ENCODE assay signal across 16 cellular contexts in the genomic region with DNA sequence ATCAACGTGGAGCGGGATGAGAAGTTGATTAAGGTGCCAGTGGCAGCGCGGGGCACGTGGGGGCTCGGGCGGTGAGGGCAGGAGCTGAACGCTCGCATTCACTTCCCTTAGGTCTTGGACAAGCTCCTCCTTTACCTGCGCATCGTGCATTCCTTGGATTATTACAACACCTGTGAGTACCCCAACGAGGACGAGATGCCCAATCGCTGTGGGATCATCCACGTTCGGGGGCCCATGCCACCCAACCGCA. TPM values are rescaled to one million over a fixed set of nuclear protein-coding genes. Genes with fewer than 3 reads are reported as not detected.
DNase-seq lines count a peak whose midpoint lies in the region; ATAC-seq, FAIRE-seq and TF ChIP-seq lines count a peak whose summit lies in the region.
"Had no signal": no experiment of that assay in that cellular context is flagged by ENCODE, and none has a peak within 500 bp of the region (broad histone marks: within the 10 kb centered on the region; RNA-seq: fewer than 3 reads in every experiment).

No MANE protein-coding gene starts in this region.

- TF ChIP-seq CTCF in NB4 (IDR thresholded peaks at IDR 0.05; ENCODE audit: low read depth, low read length): no peak
- no peak for TF ChIP-seq CTCF in K562 (IDR thresholded peaks at IDR 0.05 in 2 of 3, conservative IDR thresholded peaks at IDR 0.05 in 1 of 3; ENCODE audit: insufficient read depth in 2 of 3, low read depth in 1 of 3, low read length in 3 of 3)
- TF ChIP-seq CTCF in osteocyte (IDR thresholded peaks at IDR 0.05): no peak

- intact Hi-C loops in activated CD4-positive, alpha-beta T cell treated with anti-CD3 and anti-CD28 coated beads for 36 hours (cut with DNase I, micrococcal nuclease): loop anchor here (1.0 to 5.0 kb wide), 3 partner anchors 12 to 280 kb away; a partner anchor contains a TSS
- intact Hi-C loops in K562 (cut with micrococcal nuclease): no loop called here

- no peaks in the 10 kb centered on the region for H3K9me3 Mint-ChIP-seq in activated CD4-positive, alpha-beta T cell treated with anti-CD3 and anti-CD28 coated beads for 36 hours (ENCODE audit: low read depth)
- H3K9me3 Mint-ChIP-seq in osteocyte (ENCODE audit: unreplicated experiment): no peaks in the 10 kb centered on the region

- no peak for TF ChIP-seq EP300 in K562 (IDR thresholded peaks at IDR 0.05; ENCODE audit: low read length)

- POLR2A ChIA-PET in activated CD4-positive, alpha-beta T cell treated with anti-CD3 and anti-CD28 coated beads for 36 hours (lab: Charles Lee): interaction anchor here (5.6 kb wide), 1 partner anchor 11 kb away, joined by 73 read pairs; a partner anchor contains a TSS
- POLR2A ChIA-PET in K562 (lab: Yijun Ruan, JAX): interaction anchor here (0.7 to 6.3 kb wide), 4 partner anchors 11 to 403 kb away, joined by 3 to 144 read pairs (median 4); a partner anchor contains a TSS

- H3K27me3 Mint-ChIP-seq in activated CD4-positive, alpha-beta T cell treated with anti-CD3 and anti-CD28 coated beads for 36 hours: peaks cover 6% of the 10 kb centered on the region
- H3K27me3 Mint-ChIP-seq in osteocyte (ENCODE audit: unreplicated experiment): no peaks in the 10 kb centered on the region

- FAIRE-seq in K562 (lab: Jason Lieb, UNC): no peak
- FAIRE-seq: A549 had no signal

- H3K36me3 Mint-ChIP-seq in activated CD4-positive, alpha-beta T cell treated with anti-CD3 and anti-CD28 coated beads for 36 hours (ENCODE audit: low read depth): peaks cover 62% of the 10 kb centered on the region
- peaks cover 58% of the 10 kb centered on the region for H3K36me3 Mint-ChIP-seq in osteocyte (ENCODE audit: unreplicated experiment)

- in situ Hi-C loops in K562 (cut with MboI): no loop called here

- TF ChIP-seq POLR2A in NB4 (IDR thresholded peaks at IDR 0.05; ENCODE audit: extremely low read depth, insufficient read length) (no peak), K562 (conservative IDR thresholded peaks at IDR 0.05) (no peak)

- peaks cover 5% of the 10 kb centered on the region for H3K9me1 ChIP-seq in K562 (ENCODE audit: control insufficient read depth, insufficient read depth, low read length)

- peak overlapping the region; percentile 89; the same call in 1 of the 3 replicates for H3K27ac ChIP-seq in K562 (ENCODE audit: extremely low read depth, low read depth, low read length)
- H3K27ac ChIP-seq: A549, epithelial cell of prostate had no signal

- no peak for ATAC-seq in activated CD4-positive, alpha-beta T cell treated with anti-CD3 and anti-CD28 coated beads for 36 hours
- ATAC-seq in K562 (no peak), HG03442 (IDR thresholded peaks at IDR 0.05; ENCODE audit: unreplicated experiment) (no peak)
- ATAC-seq: A549, body of pancreas, right lobe of liver had no signal

- CTCF ChIA-PET in activated CD4-positive, alpha-beta T cell treated with anti-CD3 and anti-CD28 coated beads for 36 hours (lab: Charles Lee): interaction anchor here (0.7 to 3.5 kb wide), 3 partner anchors 9 to 84 kb away, joined by 3 to 24 read pairs (median 3); a partner anchor contains a TSS
- CTCF ChIA-PET in K562 (lab: Yijun Ruan, JAX; ENCODE audit: low intra/inter-chr PET ratio): no interaction called here

- WGBS in K562 (ENCODE audit: insufficient coverage, low coverage, missing lambda C conversion rate): 88% methylated on average over 14 of the region's 17 CpGs

- H3K9ac ChIP-seq in K562 (ENCODE audit: insufficient read depth in 1 of 2, low read depth in 2 of 2, low read length in 2 of 2): peak overlapping the region; percentile 86 to 100; a peak in 3 of 4 replicates

- H3K36me3 ChIP-seq in K562 (ENCODE audit: control insufficient read depth, insufficient read depth, low read length): peaks cover 71% of the 10 kb centered on the region

- peak overlapping the region; percentile 91 for H3K27ac Mint-ChIP-seq in activated CD4-positive, alpha-beta T cell treated with anti-CD3 and anti-CD28 coated beads for 36 hours
- peak overlapping the region; percentile 34 for H3K27ac Mint-ChIP-seq in osteocyte (ENCODE audit: unreplicated experiment)

- peak overlapping the region; percentile 77 for H3K4me3 Mint-ChIP-seq in activated CD4-positive, alpha-beta T cell treated with anti-CD3 and anti-CD28 coated beads for 36 hours
- H3K4me3 Mint-ChIP-seq in osteocyte (ENCODE audit: unreplicated experiment): no peak overlapping the region

- no peak for TF ChIP-seq RAD21 in K562 (CRISPR knock-in tag; conservative IDR thresholded peaks at IDR 0.05 in 1 of 2, IDR thresholded peaks at IDR 0.05 in 1 of 2)

- DNase-seq in activated CD4-positive, alpha-beta T cell treated with anti-CD3 and anti-CD28 coated beads for 36 hours: no peak
- no peak for DNase-seq in activated CD4-positive, alpha-beta T cell treated with anti-CD3 and anti-CD28 coated beads, Interleukin-2, amount 50 U/mL, for 4 hours
- DNase-seq in NB4 (ENCODE audit: low read depth): no peak
- no peak for DNase-seq in K562 (ENCODE audit: extremely low read depth in 1 of 4, low spot score in 3 of 4)
- DNase-seq in osteocyte (ENCODE audit: extremely low spot score, unreplicated experiment): no peak
- DNase-seq in Kasumi-1 (lab: John Stamatoyannopoulos, UW): no peak
- no peak for DNase-seq in activated gamma-delta T cell (lab: John Stamatoyannopoulos, UW)
- DNase-seq: body of pancreas, DMS79, NCI-H2029, right lobe of liver had no signal

- H3K4me1 Mint-ChIP-seq in activated CD4-positive, alpha-beta T cell treated with anti-CD3 and anti-CD28 coated beads for 36 hours: peaks cover 44% of the 10 kb centered on the region
- peaks cover 31% of the 10 kb centered on the region for H3K4me1 Mint-ChIP-seq in osteocyte (ENCODE audit: unreplicated experiment)

- H4K20me1 ChIP-seq in K562 (replicated peaks; ENCODE audit: control insufficient read depth, insufficient read depth, low read length): peaks cover 28% of the 10 kb centered on the region

- peak overlapping the region; percentile 83; the same call in 1 of the 2 replicates for H3K4me2 ChIP-seq in K562 (ENCODE audit: insufficient read depth, low read length)

- H3K4me3 ChIP-seq in NB4 (ENCODE audit: low read depth, low read length) (peak overlapping the region; percentile 92), K562 (no peak overlapping the region)
- H3K4me3 ChIP-seq: A549, body of pancreas, HAP-1, right lobe of liver, tibial nerve had no signal

- no TSS peak for BruUV-seq in K562 (replicated peaks; lab: Mats Ljungman, UMichigan)

- no peaks in the 10 kb centered on the region for H3K9me3 ChIP-seq in K562 (replicated peaks; ENCODE audit: control insufficient read depth, insufficient read depth, low read depth, low read length)
- H3K9me3 ChIP-seq: A549, body of pancreas, HAP-1, right lobe of liver, tibial nerve had no signal

- H3K4me1 ChIP-seq in K562 (replicated peaks in 1 of 2; ENCODE audit: control insufficient read depth in 2 of 2, insufficient read depth in 2 of 2, low read length in 2 of 2): peaks cover 27 to 65% of the 10 kb centered on the region in 2 experiments

- no peak overlapping the region for H2AFZ ChIP-seq in K562 (ENCODE audit: low read depth, low read length)

- no peaks in the 10 kb centered on the region for H3K27me3 ChIP-seq in K562 (ENCODE audit: control insufficient read depth in 2 of 2, insufficient read depth in 2 of 2, low read length in 2 of 2)
- H3K27me3 ChIP-seq: body of pancreas, right lobe of liver, tibial nerve had no signal

- peaks cover 47% of the 10 kb centered on the region for H3K79me2 ChIP-seq in K562 (ENCODE audit: control insufficient read depth, insufficient read depth, low read length)

RNA-seq across cellular contexts. Expression of a gene that starts 2.7 kb away (rescaled TPM):
- total RNA-seq in activated CD4-positive, alpha-beta T cell treated with anti-CD3 and anti-CD28 coated beads for 36 hours: 1 to 10 TPM; 1.5 to 1.7 TPM
- 2.3 and 9.4 TPM in 2 replicates for total RNA-seq in K562 (2011; cell fraction: chromatin; rRNA removed; ENCODE audit: low replicate concordance)
- total RNA-seq in K562 (2011; cell fraction: nucleolus; rRNA removed): 15.4 and 16.7 TPM in 2 replicates
- 6.6 and 8.9 TPM in 2 replicates for total RNA-seq in K562 (2011; cell fraction: nucleoplasm; rRNA removed)
- total RNA-seq in K562 (2014; rRNA removed) (18.8 and 20.9 TPM in 2 replicates), K562 (2014; rRNA removed; fragmentation: Illumina TruSeq; extraction: Trizol) (1.4 and 2.1 TPM in 2 replicates), K562 (2015; rRNA removed; fragmentation: Illumina TruSeq; extraction: Trizol) (3.5 and 3.7 TPM in 2 replicates), K562 (2021) (7.8 and 8.5 TPM in 2 replicates), osteocyte (2.9 and 3.7 TPM in 2 replicates)
- polyA plus RNA-seq in K562 (2011; rRNA removed) (1.7 and 2.3 TPM in 2 replicates), K562 (2014; fragmentation: Illumina TruSeq; extraction: Trizol) (1.3 and 2.0 TPM in 2 replicates), K562 (2014; fragmentation: Nextera tagmentation; extraction: Ambion mirVana) (under 1 TPM; 0.50 to 0.53 TPM), K562 (2014; rRNA removed) (13.5 and 14.3 TPM in 2 replicates)
- polyA plus RNA-seq in K562 (2011; cell fraction: cytosol; rRNA removed): 1.4 and 7.3 TPM in 2 replicates
- 2.0 and 9.3 TPM in 2 replicates for polyA plus RNA-seq in K562 (2011; cell fraction: nucleus; rRNA removed)
- 4.0 and 6.4 TPM in 2 replicates for polyA plus RNA-seq in K562 (2012)
- 1.4 and 2.4 TPM in 2 replicates for polyA minus RNA-seq in K562 (2011; rRNA and poly(A)+ RNA removed)
- 3.8 and 6.0 TPM in 2 replicates for polyA minus RNA-seq in K562 (2011; cell fraction: cytosol; rRNA and poly(A)+ RNA removed)
- 13.9 and 15.2 TPM in 2 replicates for polyA minus RNA-seq in K562 (2011; cell fraction: nucleus; rRNA and poly(A)+ RNA removed)

RNA-seq across cellular contexts. Expression of a gene that starts 8.8 kb away (rescaled TPM):
- total RNA-seq in activated CD4-positive, alpha-beta T cell treated with anti-CD3 and anti-CD28 coated beads for 36 hours: under 1 TPM in 1 of 2 experiments, not detected in 1; 0.09 TPM
- 9.6 and 34.7 TPM in 2 replicates for total RNA-seq in K562 (2011; cell fraction: chromatin; rRNA removed; ENCODE audit: low replicate concordance)
- 25.8 and 31.3 TPM in 2 replicates for total RNA-seq in K562 (2011; cell fraction: nucleolus; rRNA removed)
- 17.1 and 17.3 TPM in 2 replicates for total RNA-seq in K562 (2011; cell fraction: nucleoplasm; rRNA removed)
- total RNA-seq in K562 (2014; rRNA removed) (2.7 and 4.0 TPM in 2 replicates), K562 (2014; rRNA removed; fragmentation: Illumina TruSeq; extraction: Trizol) (0.54 and 0.84 TPM in 2 replicates), K562 (2015; rRNA removed; fragmentation: Illumina TruSeq; extraction: Trizol) (0.51 and 0.87 TPM in 2 replicates), K562 (2021) (7.5 and 8.8 TPM in 2 replicates), osteocyte (1.5 and 2.2 TPM in 2 replicates)
- polyA plus RNA-seq in K562 (2011; rRNA removed) (2.5 and 2.8 TPM in 2 replicates), K562 (2014; fragmentation: Illumina TruSeq; extraction: Trizol) (1.9 and 4.2 TPM in 2 replicates), K562 (2014; fragmentation: Nextera tagmentation; extraction: Ambion mirVana) (under 1 TPM; 0.04 to 0.06 TPM), K562 (2014; rRNA removed) (8.0 and 9.3 TPM in 2 replicates)
- 1.4 and 6.8 TPM in 2 replicates for polyA plus RNA-seq in K562 (2011; cell fraction: cytosol; rRNA removed)
- 9.7 and 46.1 TPM in 2 replicates for polyA plus RNA-seq in K562 (2011; cell fraction: nucleus; rRNA removed)
- 2.2 and 3.3 TPM in 2 replicates for polyA plus RNA-seq in K562 (2012)
- polyA minus RNA-seq in K562 (2011; rRNA and poly(A)+ RNA removed): 0.21 and 1.3 TPM in 2 replicates
- polyA minus RNA-seq in K562 (2011; cell fraction: cytosol; rRNA and poly(A)+ RNA removed): 1.2 and 5.0 TPM in 2 replicates
- polyA minus RNA-seq in K562 (2011; cell fraction: nucleus; rRNA and poly(A)+ RNA removed): 3.3 and 3.9 TPM in 2 replicates

RNA-seq across cellular contexts. Expression of a gene that starts 12.0 kb away (rescaled TPM):
- total RNA-seq in activated CD4-positive, alpha-beta T cell treated with anti-CD3 and anti-CD28 coated beads for 36 hours: 100 to 1,000 TPM; 253 to 260 TPM
- 448 and 751 TPM in 2 replicates for total RNA-seq in K562 (2011; cell fraction: chromatin; rRNA removed; ENCODE audit: low replicate concordance)
- 282 and 327 TPM in 2 replicates for total RNA-seq in K562 (2011; cell fraction: nucleolus; rRNA removed)
- total RNA-seq in K562 (2011; cell fraction: nucleoplasm; rRNA removed): 310 and 324 TPM in 2 replicates
- total RNA-seq in K562 (2014; rRNA removed) (155 and 156 TPM in 2 replicates), K562 (2014; rRNA removed; fragmentation: Illumina TruSeq; extraction: Trizol) (51.8 and 71.6 TPM in 2 replicates), K562 (2015; rRNA removed; fragmentation: Illumina TruSeq; extraction: Trizol) (80.6 and 84.4 TPM in 2 replicates), K562 (2021) (238 and 263 TPM in 2 replicates), osteocyte (159 and 162 TPM in 2 replicates)
- polyA plus RNA-seq in K562 (2011; rRNA removed) (36.5 and 68.2 TPM in 2 replicates), K562 (2014; fragmentation: Illumina TruSeq; extraction: Trizol) (143 and 145 TPM in 2 replicates), K562 (2014; fragmentation: Nextera tagmentation; extraction: Ambion mirVana) (10 to 100 TPM; 10.3 to 16.7 TPM), K562 (2014; rRNA removed) (140 and 171 TPM in 2 replicates)
- polyA plus RNA-seq in K562 (2011; cell fraction: cytosol; rRNA removed): 31.1 and 47.3 TPM in 2 replicates
- polyA plus RNA-seq in K562 (2011; cell fraction: nucleus; rRNA removed): 397 and 581 TPM in 2 replicates
- 151 and 218 TPM in 2 replicates for polyA plus RNA-seq in K562 (2012)
- polyA minus RNA-seq in K562 (2011; rRNA and poly(A)+ RNA removed): 33.4 and 36.1 TPM in 2 replicates
- polyA minus RNA-seq in K562 (2011; cell fraction: cytosol; rRNA and poly(A)+ RNA removed): 63.2 and 87.3 TPM in 2 replicates
- polyA minus RNA-seq in K562 (2011; cell fraction: nucleus; rRNA and poly(A)+ RNA removed): 122 and 159 TPM in 2 replicates

RNA-seq across cellular contexts. Expression of a gene that starts 19.7 kb away (rescaled TPM):
- total RNA-seq in activated CD4-positive, alpha-beta T cell treated with anti-CD3 and anti-CD28 coated beads for 36 hours: 10 to 100 TPM; 22.2 to 31.1 TPM
- total RNA-seq in K562 (2011; cell fraction: chromatin; rRNA removed; ENCODE audit: low replicate concordance): 66.0 and 118 TPM in 2 replicates
- 92.2 and 99.2 TPM in 2 replicates for total RNA-seq in K562 (2011; cell fraction: nucleolus; rRNA removed)
- total RNA-seq in K562 (2011; cell fraction: nucleoplasm; rRNA removed): 66.9 and 80.3 TPM in 2 replicates
- total RNA-seq in K562 (2014; rRNA removed): 104 and 108 TPM in 2 replicates
- 28.3 and 28.9 TPM in 2 replicates for total RNA-seq in K562 (2014; rRNA removed; fragmentation: Illumina TruSeq; extraction: Trizol)
- total RNA-seq in K562 (2015; rRNA removed; fragmentation: Illumina TruSeq; extraction: Trizol): 85.7 and 90.5 TPM in 2 replicates
- total RNA-seq in K562 (2021): 141 and 148 TPM in 2 replicates
- polyA plus RNA-seq in K562 (2011; rRNA removed): 48.5 and 54.0 TPM in 2 replicates
- 55.2 and 103 TPM in 2 replicates for polyA plus RNA-seq in K562 (2011; cell fraction: cytosol; rRNA removed)
- polyA plus RNA-seq in K562 (2011; cell fraction: nucleus; rRNA removed): 104 and 125 TPM in 2 replicates
- 96.4 and 111 TPM in 2 replicates for polyA plus RNA-seq in K562 (2012)
- 35.6 and 78.2 TPM in 2 replicates for polyA plus RNA-seq in K562 (2014; fragmentation: Illumina TruSeq; extraction: Trizol)
- 10 to 100 TPM in 1 of 2 experiments, 1 to 10 TPM in 1; 5.9 to 12.0 TPM for polyA plus RNA-seq in K562 (2014; fragmentation: Nextera tagmentation; extraction: Ambion mirVana)
- polyA plus RNA-seq in K562 (2014; rRNA removed): 103 and 112 TPM in 2 replicates
- polyA minus RNA-seq in K562 (2011; rRNA and poly(A)+ RNA removed): 16.6 and 36.4 TPM in 2 replicates
- polyA minus RNA-seq in K562 (2011; cell fraction: cytosol; rRNA and poly(A)+ RNA removed): 27.3 and 36.2 TPM in 2 replicates
- 31.2 and 31.5 TPM in 2 replicates for polyA minus RNA-seq in K562 (2011; cell fraction: nucleus; rRNA and poly(A)+ RNA removed)
- total RNA-seq in osteocyte: 123 and 126 TPM in 2 replicates

RNA-seq across cellular contexts. Expression of a gene that starts 34.3 kb away (rescaled TPM):
- total RNA-seq in activated CD4-positive, alpha-beta T cell treated with anti-CD3 and anti-CD28 coated beads for 36 hours: 10 to 100 TPM; 13.6 to 15.6 TPM
- total RNA-seq in K562 (2011; cell fraction: chromatin; rRNA removed; ENCODE audit: low replicate concordance): 27.9 and 65.1 TPM in 2 replicates
- 41.7 and 43.0 TPM in 2 replicates for total RNA-seq in K562 (2011; cell fraction: nucleolus; rRNA removed)
- 36.7 and 51.5 TPM in 2 replicates for total RNA-seq in K562 (2011; cell fraction: nucleoplasm; rRNA removed)
- 10.7 and 13.8 TPM in 2 replicates for total RNA-seq in K562 (2014; rRNA removed)
- total RNA-seq in K562 (2014; rRNA removed; fragmentation: Illumina TruSeq; extraction: Trizol): 3.3 and 6.1 TPM in 2 replicates
- total RNA-seq in K562 (2015; rRNA removed; fragmentation: Illumina TruSeq; extraction: Trizol): 7.9 and 10.7 TPM in 2 replicates
- total RNA-seq in K562 (2021): 18.7 and 20.2 TPM in 2 replicates
- polyA plus RNA-seq in K562 (2011; rRNA removed): 8.4 and 10.6 TPM in 2 replicates
- polyA plus RNA-seq in K562 (2011; cell fraction: cytosol; rRNA removed): 7.7 and 17.8 TPM in 2 replicates
- polyA plus RNA-seq in K562 (2011; cell fraction: nucleus; rRNA removed): 38.4 and 65.5 TPM in 2 replicates
- polyA plus RNA-seq in K562 (2012): 14.9 and 15.6 TPM in 2 replicates
- polyA plus RNA-seq in K562 (2014; fragmentation: Illumina TruSeq; extraction: Trizol): 11.7 and 13.7 TPM in 2 replicates
- under 1 TPM; 0.06 to 0.17 TPM for polyA plus RNA-seq in K562 (2014; fragmentation: Nextera tagmentation; extraction: Ambion mirVana)
- polyA plus RNA-seq in K562 (2014; rRNA removed): 14.6 and 15.6 TPM in 2 replicates
- 3.3 and 4.6 TPM in 2 replicates for polyA minus RNA-seq in K562 (2011; rRNA and poly(A)+ RNA removed)
- 8.4 and 8.9 TPM in 2 replicates for polyA minus RNA-seq in K562 (2011; cell fraction: cytosol; rRNA and poly(A)+ RNA removed)
- 5.8 and 7.0 TPM in 2 replicates for polyA minus RNA-seq in K562 (2011; cell fraction: nucleus; rRNA and poly(A)+ RNA removed)
- 32.1 and 32.4 TPM in 2 replicates for total RNA-seq in osteocyte
